In the genomic region with DNA sequence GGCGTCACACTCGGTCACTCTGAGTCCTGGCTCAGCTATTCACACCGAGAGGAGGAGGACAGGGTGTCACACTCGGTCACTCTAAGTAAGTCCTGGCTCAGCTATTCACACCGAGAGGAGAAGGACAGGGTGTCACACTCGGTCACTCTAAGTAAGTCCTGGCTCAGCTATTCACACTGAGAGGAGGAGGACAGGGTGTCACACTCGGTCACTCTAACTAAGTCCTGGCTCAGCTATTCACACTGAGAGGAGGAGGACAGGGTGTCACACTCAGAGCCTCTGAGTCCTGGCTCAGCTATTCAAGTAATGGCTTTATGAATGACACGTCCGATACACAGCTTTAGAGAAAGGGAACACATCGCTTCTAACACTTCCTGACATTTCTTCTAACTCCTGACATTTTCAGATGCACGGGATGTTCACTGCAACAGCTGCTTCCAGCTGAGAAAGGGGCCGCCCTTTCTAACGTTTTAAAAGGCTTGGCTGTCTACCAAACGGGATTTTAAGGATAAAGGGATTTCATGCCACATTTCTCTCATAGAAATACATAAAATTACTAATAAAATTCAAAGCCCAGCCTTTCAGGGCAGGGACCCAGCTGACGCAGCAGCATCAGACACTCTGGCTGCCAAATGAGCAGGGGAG, we compare ENCODE assay signal across 16 cellular contexts. TPM values are rescaled to one million over a fixed set of nuclear protein-coding genes. Genes with fewer than 3 reads are reported as not detected.
DNase-seq lines count a peak whose midpoint lies in the region; ATAC-seq and TF ChIP-seq lines count a peak whose summit lies in the region.
"Had no signal": no experiment of that assay in that cellular context is flagged by ENCODE, and none has a peak within 500 bp of the region (broad histone marks: within the 10 kb centered on the region; RNA-seq: fewer than 3 reads in every experiment).

No MANE protein-coding gene starts in this region.

- peak; percentile 83 for DNase-seq in LHCN-M2 (ENCODE audit: low read depth)
- DNase-seq in colonic mucosa, result no peak
- no peak for DNase-seq in type B pancreatic cell (ENCODE audit: extremely low spot score, unreplicated experiment)
- DNase-seq in UCSD-AML1 (lab: John Stamatoyannopoulos, UW; ENCODE audit: unreplicated experiment), result no peak
- DNase-seq: activated CD4-positive, alpha-beta T cell treated with anti-CD3 and anti-CD28 coated beads, Interleukin-2, amount 10 ng/mL, durations not matched to agents 7 days and 5 days; activated T-cell treated with anti-CD3 and anti-CD28 coated beads, Interleukin-2, amount 50 U/mL, for 72 hours; foreskin keratinocyte; GDM1; NCI-H146; NCI-H526; pancreas had no signal

- H3K9me3 ChIP-seq in colonic mucosa, result no peaks in the 10 kb centered on the region
- H3K9me3 ChIP-seq: pancreas had no signal

- no peaks in the 10 kb centered on the region for H3K27me3 ChIP-seq in colonic mucosa
- H3K27me3 ChIP-seq: foreskin keratinocyte, pancreas had no signal

- H3K4me1 Mint-ChIP-seq in nephron (peaks cover 17% of the 10 kb centered on the region), type B pancreatic cell (ENCODE audit: unreplicated experiment) (no peaks in the 10 kb centered on the region)
- H3K4me1 Mint-ChIP-seq: activated CD4-positive, alpha-beta T cell treated with anti-CD3 and anti-CD28 coated beads, Interleukin-2, amount 10 ng/mL, durations not matched to agents 7 days and 5 days had no signal

- no peak overlapping the region for H3K4me3 Mint-ChIP-seq in nephron
- H3K4me3 Mint-ChIP-seq in type B pancreatic cell, result no peak overlapping the region
- H3K4me3 Mint-ChIP-seq: activated CD4-positive, alpha-beta T cell treated with anti-CD3 and anti-CD28 coated beads, Interleukin-2, amount 10 ng/mL, durations not matched to agents 7 days and 5 days; activated T-cell treated with anti-CD3 and anti-CD28 coated beads, Interleukin-2, amount 50 U/mL, for 72 hours had no signal

- H3K9me3 Mint-ChIP-seq in nephron, result no peaks in the 10 kb centered on the region
- no peaks in the 10 kb centered on the region for H3K9me3 Mint-ChIP-seq in type B pancreatic cell
- H3K9me3 Mint-ChIP-seq: activated CD4-positive, alpha-beta T cell treated with anti-CD3 and anti-CD28 coated beads, Interleukin-2, amount 10 ng/mL, durations not matched to agents 7 days and 5 days; activated T-cell treated with anti-CD3 and anti-CD28 coated beads, Interleukin-2, amount 50 U/mL, for 72 hours had no signal

- H3K36me3 ChIP-seq in colonic mucosa, result no peaks in the 10 kb centered on the region
- H3K36me3 ChIP-seq: pancreas had no signal

- no peak for TF ChIP-seq CTCF in colonic mucosa (IDR thresholded peaks at IDR 0.05)
- TF ChIP-seq CTCF in nephron (IDR thresholded peaks at IDR 0.05; ENCODE audit: unreplicated experiment in 3 of 3), result no peak
- no peak for TF ChIP-seq CTCF in type B pancreatic cell (conservative IDR thresholded peaks at IDR 0.05)

- H3K36me3 Mint-ChIP-seq in nephron (ENCODE audit: low read depth) (peaks cover 34% of the 10 kb centered on the region), type B pancreatic cell (peaks cover 14% of the 10 kb centered on the region)

- H3K4me1 ChIP-seq in colonic mucosa, result no peaks in the 10 kb centered on the region
- H3K4me1 ChIP-seq: foreskin keratinocyte, pancreas had no signal

- no peak for ATAC-seq in HG02763 (IDR thresholded peaks at IDR 0.05; ENCODE audit: unreplicated experiment)
- ATAC-seq in GM21423 (IDR thresholded peaks at IDR 0.05; ENCODE audit: unreplicated experiment), result no peak
- ATAC-seq: activated T-cell treated with anti-CD3 and anti-CD28 coated beads, Interleukin-2, amount 50 U/mL, for 72 hours; foreskin keratinocyte had no signal

- intact Hi-C loops in colonic mucosa (cut with DNase I), result no loop called here

- H3K4me3 ChIP-seq in colonic mucosa, result no peak overlapping the region
- H3K4me3 ChIP-seq: pancreas had no signal

- peak overlapping the region; percentile 6 to 74 (median 22) for H3K27ac Mint-ChIP-seq in nephron
- peak overlapping the region; percentile 73 for H3K27ac Mint-ChIP-seq in type B pancreatic cell
- H3K27ac Mint-ChIP-seq: activated CD4-positive, alpha-beta T cell treated with anti-CD3 and anti-CD28 coated beads, Interleukin-2, amount 10 ng/mL, durations not matched to agents 7 days and 5 days; activated T-cell treated with anti-CD3 and anti-CD28 coated beads, Interleukin-2, amount 50 U/mL, for 72 hours had no signal

- H3K27me3 Mint-ChIP-seq in nephron (ENCODE audit: low read depth) (no peaks in the 10 kb centered on the region), type B pancreatic cell (no peaks in the 10 kb centered on the region)
- H3K27me3 Mint-ChIP-seq: activated CD4-positive, alpha-beta T cell treated with anti-CD3 and anti-CD28 coated beads, Interleukin-2, amount 10 ng/mL, durations not matched to agents 7 days and 5 days had no signal

- no peak overlapping the region for H3K9ac ChIP-seq in colonic mucosa (ENCODE audit: low read depth in 2 of 2, low read length in 2 of 2)

- H3K27ac ChIP-seq in colonic mucosa, result peak overlapping the region; percentile 44
- H3K27ac ChIP-seq: foreskin keratinocyte, pancreas had no signal

RNA-seq across cellular contexts. Expression of a gene that starts 28.1 kb away (rescaled TPM):
- not detected in 2 replicates for total RNA-seq in LHCN-M2 (2014; rRNA removed)
- polyA plus RNA-seq in LHCN-M2 (2012), result 0.16 TPM
- total RNA-seq in colonic mucosa, result under 1 TPM; 0.69 to 0.79 TPM
- total RNA-seq in type B pancreatic cell (ENCODE audit: low replicate concordance), result 0.59 and 1.2 TPM in 2 replicates
- total RNA-seq: foreskin keratinocyte had no signal

RNA-seq across cellular contexts. Expression of a gene that starts 29.8 kb away (rescaled TPM):
- total RNA-seq in LHCN-M2 (2014; rRNA removed) (30.2 and 39.4 TPM in 2 replicates), colonic mucosa (10 to 100 TPM; 21.7 to 25.8 TPM), type B pancreatic cell (ENCODE audit: low replicate concordance) (41.0 and 48.1 TPM in 2 replicates)
- 26.4 TPM for polyA plus RNA-seq in LHCN-M2 (2012)

RNA-seq across cellular contexts. Expression of a gene that starts 30.4 kb away (rescaled TPM):
- total RNA-seq in LHCN-M2 (2014; rRNA removed) (26.2 and 30.3 TPM in 2 replicates), colonic mucosa (10 to 100 TPM; 18.4 to 36.6 TPM), type B pancreatic cell (ENCODE audit: low replicate concordance) (23.2 and 37.4 TPM in 2 replicates)
- polyA plus RNA-seq in LHCN-M2 (2012), result 22.2 TPM

RNA-seq across cellular contexts. Expression of a gene that starts 38.2 kb away (rescaled TPM):
- total RNA-seq in LHCN-M2 (2014; rRNA removed), result not detected in 2 replicates
- polyA plus RNA-seq in LHCN-M2 (2012), result not detected
- total RNA-seq in colonic mucosa, result 1 to 10 TPM; 1.1 to 3.2 TPM
- total RNA-seq in type B pancreatic cell (ENCODE audit: low replicate concordance), result 3.1 and 15.3 TPM in 2 replicates
- total RNA-seq: activated CD4-positive, alpha-beta T cell treated with anti-CD3 and anti-CD28 coated beads, Interleukin-2, amount 10 ng/mL, durations not matched to agents 7 days and 5 days; activated T-cell treated with anti-CD3 and anti-CD28 coated beads, Interleukin-2, amount 50 U/mL, for 72 hours; dermis microvascular lymphatic vessel endothelial cell; foreskin keratinocyte; T-helper 2 cell treated with Interferon-gamma antibody and Interleukin-4, amounts not matched to agents 100 ng/mL and 5 ng/mL, for 36 hours had no signal
- polyA plus RNA-seq: foreskin keratinocyte, pancreas had no signal

RNA-seq across cellular contexts. Expression of a gene that starts 40.4 kb away (rescaled TPM):
- total RNA-seq in LHCN-M2 (2014; rRNA removed) (not detected in 2 replicates), colonic mucosa (100 to 1,000 TPM; 140 to 310 TPM), type B pancreatic cell (ENCODE audit: low replicate concordance) (7.1 and 23.0 TPM in 2 replicates)
- polyA plus RNA-seq in LHCN-M2 (2012), result 0.02 TPM
- total RNA-seq: activated CD4-positive, alpha-beta T cell treated with anti-CD3 and anti-CD28 coated beads, Interleukin-2, amount 10 ng/mL, durations not matched to agents 7 days and 5 days; dermis microvascular lymphatic vessel endothelial cell; foreskin keratinocyte had no signal
- polyA plus RNA-seq: foreskin keratinocyte had no signal
